Comparison of ENCODE assay signal across 2 cellular contexts in the genomic region with DNA sequence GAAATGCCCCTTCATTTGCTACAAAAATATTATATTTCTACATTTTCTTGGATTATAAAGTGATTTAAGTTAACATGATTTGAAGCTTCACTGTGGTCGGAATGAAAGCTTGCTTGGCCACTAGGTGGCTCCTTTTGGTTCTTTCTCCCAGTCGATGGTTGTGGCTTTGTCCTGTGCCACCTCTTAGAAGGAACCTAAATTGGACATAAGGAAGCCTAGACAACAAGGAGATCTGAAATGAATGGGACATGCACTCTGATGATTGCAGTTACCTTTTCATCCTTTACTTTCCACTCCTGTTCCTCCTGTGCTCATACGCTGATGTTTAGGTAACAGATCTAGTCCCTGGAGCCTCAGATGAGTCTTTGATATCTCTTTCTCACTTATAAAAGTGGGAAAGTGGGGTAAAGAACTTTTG.
TF ChIP-seq lines count a peak whose summit lies in the region.

No MANE protein-coding gene starts in this region.

TF ChIP-seq in Ishikawa, 13 proteins besides CTCF, POLR2A, EP300 and RAD21:
- TF ChIP-seq, protein P1, sequence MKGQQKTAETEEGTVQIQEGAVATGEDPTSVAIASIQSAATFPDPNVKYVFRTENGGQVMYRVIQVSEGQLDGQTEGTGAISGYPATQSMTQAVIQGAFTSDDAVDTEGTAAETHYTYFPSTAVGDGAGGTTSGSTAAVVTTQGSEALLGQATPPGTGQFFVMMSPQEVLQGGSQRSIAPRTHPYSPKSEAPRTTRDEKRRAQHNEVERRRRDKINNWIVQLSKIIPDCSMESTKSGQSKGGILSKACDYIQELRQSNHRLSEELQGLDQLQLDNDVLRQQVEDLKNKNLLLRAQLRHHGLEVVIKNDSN (IDR thresholded peaks at IDR 0.05), result no peak
- no peak for TF ChIP-seq ZBTB7A (IDR thresholded peaks at IDR 0.05; ENCODE audit: low read depth)
- TF ChIP-seq CEBPB (IDR thresholded peaks at IDR 0.05), result no peak
- TF ChIP-seq NFIC (IDR thresholded peaks at IDR 0.05), result no peak
- no peak for TF ChIP-seq TAF1 (IDR thresholded peaks at IDR 0.05; ENCODE audit: low read depth)
- no peak for TF ChIP-seq EGR1 (IDR thresholded peaks at IDR 0.05)
- no peak for TF ChIP-seq YY1 (IDR thresholded peaks at IDR 0.05; ENCODE audit: low read depth)
- TF ChIP-seq FOXM1 (IDR thresholded peaks at IDR 0.05; ENCODE audit: borderline replicate concordance, low read depth), result no peak
- TF ChIP-seq TCF12 (IDR thresholded peaks at IDR 0.05; ENCODE audit: low read depth), result no peak
- TF ChIP-seq TEAD4 (IDR thresholded peaks at IDR 0.05), result no peak
- TF ChIP-seq REST (IDR thresholded peaks at IDR 0.05; ENCODE audit: low read depth), result no peak
- TF ChIP-seq, protein P2, sequence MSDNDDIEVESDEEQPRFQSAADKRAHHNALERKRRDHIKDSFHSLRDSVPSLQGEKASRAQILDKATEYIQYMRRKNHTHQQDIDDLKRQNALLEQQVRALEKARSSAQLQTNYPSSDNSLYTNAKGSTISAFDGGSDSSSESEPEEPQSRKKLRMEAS (IDR thresholded peaks at IDR 0.05), result no peak
- TF ChIP-seq CREB1 (IDR thresholded peaks at IDR 0.05; ENCODE audit: low read depth), result no peak

TF ChIP-seq in HepG2, 621 proteins besides CTCF, POLR2A, EP300 and RAD21 (continues in another document):
- TF ChIP-seq FOXA3 (CRISPR knock-in tag; IDR thresholded peaks at IDR 0.05), result 0 out of 2 replicates have a peak, but pooled peaks have one; percentile 25
- TF ChIP-seq CENPT (CRISPR knock-in tag; IDR thresholded peaks at IDR 0.05; ENCODE audit: low read depth), result no peak
- TF ChIP-seq ARNT2 (CRISPR knock-in tag; IDR thresholded peaks at IDR 0.05; ENCODE audit: low read depth), result no peak
- TF ChIP-seq PPARG (CRISPR knock-in tag; conservative IDR thresholded peaks at IDR 0.05), result 0 out of 2 replicates have a peak, but pooled peaks have one; percentile 21
- TF ChIP-seq, protein P3, sequence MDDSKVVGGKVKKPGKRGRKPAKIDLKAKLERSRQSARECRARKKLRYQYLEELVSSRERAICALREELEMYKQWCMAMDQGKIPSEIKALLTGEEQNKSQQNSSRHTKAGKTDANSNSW (CRISPR knock-in tag; IDR thresholded peaks at IDR 0.05; ENCODE audit: borderline replicate concordance), result no peak
- 0 out of 4 replicates have a peak, but pooled peaks of 1 of the 2 experiments have one; percentile 22 for TF ChIP-seq KLF16 (CRISPR knock-in tag; IDR thresholded peaks at IDR 0.05)
- no peak for TF ChIP-seq SNAI1 (CRISPR knock-in tag; IDR thresholded peaks at IDR 0.05; ENCODE audit: borderline replicate concordance)
- 0 out of 4 replicates have a peak, but pooled peaks of 1 of the 2 experiments have one; percentile 34 for TF ChIP-seq ATF4 (CRISPR knock-in tag; IDR thresholded peaks at IDR 0.05)
- no peak for TF ChIP-seq TSC22D2 (CRISPR knock-in tag; IDR thresholded peaks at IDR 0.05; ENCODE audit: borderline replicate concordance)
- TF ChIP-seq, protein P4, sequence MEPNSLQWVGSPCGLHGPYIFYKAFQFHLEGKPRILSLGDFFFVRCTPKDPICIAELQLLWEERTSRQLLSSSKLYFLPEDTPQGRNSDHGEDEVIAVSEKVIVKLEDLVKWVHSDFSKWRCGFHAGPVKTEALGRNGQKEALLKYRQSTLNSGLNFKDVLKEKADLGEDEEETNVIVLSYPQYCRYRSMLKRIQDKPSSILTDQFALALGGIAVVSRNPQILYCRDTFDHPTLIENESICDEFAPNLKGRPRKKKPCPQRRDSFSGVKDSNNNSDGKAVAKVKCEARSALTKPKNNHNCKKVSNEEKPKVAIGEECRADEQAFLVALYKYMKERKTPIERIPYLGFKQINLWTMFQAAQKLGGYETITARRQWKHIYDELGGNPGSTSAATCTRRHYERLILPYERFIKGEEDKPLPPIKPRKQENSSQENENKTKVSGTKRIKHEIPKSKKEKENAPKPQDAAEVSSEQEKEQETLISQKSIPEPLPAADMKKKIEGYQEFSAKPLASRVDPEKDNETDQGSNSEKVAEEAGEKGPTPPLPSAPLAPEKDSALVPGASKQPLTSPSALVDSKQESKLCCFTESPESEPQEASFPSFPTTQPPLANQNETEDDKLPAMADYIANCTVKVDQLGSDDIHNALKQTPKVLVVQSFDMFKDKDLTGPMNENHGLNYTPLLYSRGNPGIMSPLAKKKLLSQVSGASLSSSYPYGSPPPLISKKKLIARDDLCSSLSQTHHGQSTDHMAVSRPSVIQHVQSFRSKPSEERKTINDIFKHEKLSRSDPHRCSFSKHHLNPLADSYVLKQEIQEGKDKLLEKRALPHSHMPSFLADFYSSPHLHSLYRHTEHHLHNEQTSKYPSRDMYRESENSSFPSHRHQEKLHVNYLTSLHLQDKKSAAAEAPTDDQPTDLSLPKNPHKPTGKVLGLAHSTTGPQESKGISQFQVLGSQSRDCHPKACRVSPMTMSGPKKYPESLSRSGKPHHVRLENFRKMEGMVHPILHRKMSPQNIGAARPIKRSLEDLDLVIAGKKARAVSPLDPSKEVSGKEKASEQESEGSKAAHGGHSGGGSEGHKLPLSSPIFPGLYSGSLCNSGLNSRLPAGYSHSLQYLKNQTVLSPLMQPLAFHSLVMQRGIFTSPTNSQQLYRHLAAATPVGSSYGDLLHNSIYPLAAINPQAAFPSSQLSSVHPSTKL (CRISPR knock-in tag; IDR thresholded peaks at IDR 0.05), result peak; percentile 37
- TF ChIP-seq, protein P5, sequence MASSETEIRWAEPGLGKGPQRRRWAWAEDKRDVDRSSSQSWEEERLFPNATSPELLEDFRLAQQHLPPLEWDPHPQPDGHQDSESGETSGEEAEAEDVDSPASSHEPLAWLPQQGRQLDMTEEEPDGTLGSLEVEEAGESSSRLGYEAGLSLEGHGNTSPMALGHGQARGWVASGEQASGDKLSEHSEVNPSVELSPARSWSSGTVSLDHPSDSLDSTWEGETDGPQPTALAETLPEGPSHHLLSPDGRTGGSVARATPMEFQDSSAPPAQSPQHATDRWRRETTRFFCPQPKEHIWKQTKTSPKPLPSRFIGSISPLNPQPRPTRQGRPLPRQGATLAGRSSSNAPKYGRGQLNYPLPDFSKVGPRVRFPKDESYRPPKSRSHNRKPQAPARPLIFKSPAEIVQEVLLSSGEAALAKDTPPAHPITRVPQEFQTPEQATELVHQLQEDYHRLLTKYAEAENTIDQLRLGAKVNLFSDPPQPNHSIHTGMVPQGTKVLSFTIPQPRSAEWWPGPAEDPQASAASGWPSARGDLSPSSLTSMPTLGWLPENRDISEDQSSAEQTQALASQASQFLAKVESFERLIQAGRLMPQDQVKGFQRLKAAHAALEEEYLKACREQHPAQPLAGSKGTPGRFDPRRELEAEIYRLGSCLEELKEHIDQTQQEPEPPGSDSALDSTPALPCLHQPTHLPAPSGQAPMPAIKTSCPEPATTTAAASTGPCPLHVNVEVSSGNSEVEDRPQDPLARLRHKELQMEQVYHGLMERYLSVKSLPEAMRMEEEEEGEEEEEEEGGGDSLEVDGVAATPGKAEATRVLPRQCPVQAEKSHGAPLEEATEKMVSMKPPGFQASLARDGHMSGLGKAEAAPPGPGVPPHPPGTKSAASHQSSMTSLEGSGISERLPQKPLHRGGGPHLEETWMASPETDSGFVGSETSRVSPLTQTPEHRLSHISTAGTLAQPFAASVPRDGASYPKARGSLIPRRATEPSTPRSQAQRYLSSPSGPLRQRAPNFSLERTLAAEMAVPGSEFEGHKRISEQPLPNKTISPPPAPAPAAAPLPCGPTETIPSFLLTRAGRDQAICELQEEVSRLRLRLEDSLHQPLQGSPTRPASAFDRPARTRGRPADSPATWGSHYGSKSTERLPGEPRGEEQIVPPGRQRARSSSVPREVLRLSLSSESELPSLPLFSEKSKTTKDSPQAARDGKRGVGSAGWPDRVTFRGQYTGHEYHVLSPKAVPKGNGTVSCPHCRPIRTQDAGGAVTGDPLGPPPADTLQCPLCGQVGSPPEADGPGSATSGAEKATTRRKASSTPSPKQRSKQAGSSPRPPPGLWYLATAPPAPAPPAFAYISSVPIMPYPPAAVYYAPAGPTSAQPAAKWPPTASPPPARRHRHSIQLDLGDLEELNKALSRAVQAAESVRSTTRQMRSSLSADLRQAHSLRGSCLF (CRISPR knock-in tag; IDR thresholded peaks at IDR 0.05; ENCODE audit: borderline replicate concordance), result no peak
- 0 out of 2 replicates have a peak, but pooled peaks have one; percentile 56 for TF ChIP-seq ZNF614 (CRISPR knock-in tag; IDR thresholded peaks at IDR 0.05; ENCODE audit: borderline replicate concordance)
- TF ChIP-seq, protein P6, sequence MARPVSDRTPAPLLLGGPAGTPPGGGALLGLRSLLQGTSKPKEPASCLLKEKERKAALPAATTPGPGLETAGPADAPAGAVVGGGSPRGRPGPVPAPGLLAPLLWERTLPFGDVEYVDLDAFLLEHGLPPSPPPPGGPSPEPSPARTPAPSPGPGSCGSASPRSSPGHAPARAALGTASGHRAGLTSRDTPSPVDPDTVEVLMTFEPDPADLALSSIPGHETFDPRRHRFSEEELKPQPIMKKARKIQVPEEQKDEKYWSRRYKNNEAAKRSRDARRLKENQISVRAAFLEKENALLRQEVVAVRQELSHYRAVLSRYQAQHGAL (CRISPR knock-in tag; IDR thresholded peaks at IDR 0.05; ENCODE audit: not compliant biosample characterization), result no peak
- no peak for TF ChIP-seq MED13 (CRISPR knock-in tag; IDR thresholded peaks at IDR 0.05)
- TF ChIP-seq THAP11 (CRISPR knock-in tag; IDR thresholded peaks at IDR 0.05), result 0 out of 2 replicates have a peak, but pooled peaks have one; percentile 13
- no peak for TF ChIP-seq ZNF34 (CRISPR knock-in tag; IDR thresholded peaks at IDR 0.05; ENCODE audit: borderline replicate concordance)
- TF ChIP-seq IKZF5 (CRISPR knock-in tag; IDR thresholded peaks at IDR 0.05), result 0 out of 2 replicates have a peak, but pooled peaks have one; percentile 21
- TF ChIP-seq, protein P7, sequence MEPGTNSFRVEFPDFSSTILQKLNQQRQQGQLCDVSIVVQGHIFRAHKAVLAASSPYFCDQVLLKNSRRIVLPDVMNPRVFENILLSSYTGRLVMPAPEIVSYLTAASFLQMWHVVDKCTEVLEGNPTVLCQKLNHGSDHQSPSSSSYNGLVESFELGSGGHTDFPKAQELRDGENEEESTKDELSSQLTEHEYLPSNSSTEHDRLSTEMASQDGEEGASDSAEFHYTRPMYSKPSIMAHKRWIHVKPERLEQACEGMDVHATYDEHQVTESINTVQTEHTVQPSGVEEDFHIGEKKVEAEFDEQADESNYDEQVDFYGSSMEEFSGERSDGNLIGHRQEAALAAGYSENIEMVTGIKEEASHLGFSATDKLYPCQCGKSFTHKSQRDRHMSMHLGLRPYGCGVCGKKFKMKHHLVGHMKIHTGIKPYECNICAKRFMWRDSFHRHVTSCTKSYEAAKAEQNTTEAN (CRISPR knock-in tag; conservative IDR thresholded peaks at IDR 0.05), result no peak
- 0 out of 2 replicates have a peak, but pooled peaks have one; percentile 8 for TF ChIP-seq RARA (CRISPR knock-in tag; IDR thresholded peaks at IDR 0.05)
- peak; percentile 51; the same call in 1 of the 2 replicates for TF ChIP-seq CBX5 (CRISPR knock-in tag; IDR thresholded peaks at IDR 0.05; ENCODE audit: borderline replicate concordance)
- no peak for TF ChIP-seq ZIK1 (CRISPR knock-in tag; IDR thresholded peaks at IDR 0.05; ENCODE audit: borderline replicate concordance, low read depth)
- TF ChIP-seq ZNF20 (CRISPR knock-in tag; IDR thresholded peaks at IDR 0.05), result no peak
- no peak for TF ChIP-seq BRD4 (CRISPR knock-in tag; IDR thresholded peaks at IDR 0.05)
- TF ChIP-seq ZNF574 (CRISPR knock-in tag; IDR thresholded peaks at IDR 0.05), result no peak
- TF ChIP-seq CSRNP1 (CRISPR knock-in tag; IDR thresholded peaks at IDR 0.05), result no peak
- TF ChIP-seq MIXL1 (CRISPR knock-in tag; IDR thresholded peaks at IDR 0.05), result 0 out of 2 replicates have a peak, but pooled peaks have one; percentile 17
- TF ChIP-seq HOXA9 (CRISPR knock-in tag; IDR thresholded peaks at IDR 0.05; ENCODE audit: borderline replicate concordance), result no peak
- no peak for TF ChIP-seq TBL1XR1 (IDR thresholded peaks at IDR 0.05; ENCODE audit: borderline replicate concordance, low read length, partially characterized antibody)
- TF ChIP-seq ZNF746 (CRISPR knock-in tag; IDR thresholded peaks at IDR 0.05), result no peak
- TF ChIP-seq GATAD2A (CRISPR knock-in tag; IDR thresholded peaks at IDR 0.05), result 0 out of 2 replicates have a peak, but pooled peaks have one; percentile 21
- TF ChIP-seq STAG1 (CRISPR knock-in tag; IDR thresholded peaks at IDR 0.05), result peak; percentile 63
